1 cellular context compared by ENCODE assay signal in genomic region chr11:61972112-61972795, GRCh38.
TF ChIP-seq lines count a peak whose summit lies in the region.

No MANE protein-coding gene starts in this region.

TF ChIP-seq in HepG2, 621 proteins besides CTCF, POLR2A, EP300 and RAD21 (continued from another document and continues in another):
- no peak for TF ChIP-seq EHMT2 (IDR thresholded peaks at IDR 0.05; ENCODE audit: borderline replicate concordance, low read depth, low read length)
- TF ChIP-seq KAT8 (CRISPR knock-in tag; IDR thresholded peaks at IDR 0.05): no peak; the same call in none of the 2 replicates
- TF ChIP-seq FOSL2 (CRISPR knock-in tag; IDR thresholded peaks at IDR 0.05): peak; percentile 5; the same call in 1 of the 2 replicates
- TF ChIP-seq POLR2G (IDR thresholded peaks at IDR 0.05; ENCODE audit: low read depth, low read length): peak; percentile 55
- TF ChIP-seq ZNF790 (CRISPR knock-in tag; IDR thresholded peaks at IDR 0.05; ENCODE audit: borderline replicate concordance): no peak; the same call in 1 of the 2 replicates
- no peak for TF ChIP-seq POLR2AphosphoS2 (IDR thresholded peaks at IDR 0.05; ENCODE audit: low read depth, low read length)
- TF ChIP-seq FOXP4 (CRISPR knock-in tag; IDR thresholded peaks at IDR 0.05): peak; percentile 62; the same call in 1 of the 2 replicates
- no peak for TF ChIP-seq GZF1 (CRISPR knock-in tag; IDR thresholded peaks at IDR 0.05)
- TF ChIP-seq RBM22 (optimal IDR thresholded peaks at IDR 0.05; ENCODE audit: low read length): peak; percentile 86
- TF ChIP-seq NCOA5 (CRISPR knock-in tag; IDR thresholded peaks at IDR 0.05): no peak
- peak; percentile 8; the same call in 1 of the 2 replicates for TF ChIP-seq ATF7-NPFF (CRISPR knock-in tag; IDR thresholded peaks at IDR 0.05; ENCODE audit: low read depth)
- TF ChIP-seq CCDC6 (CRISPR knock-in tag; IDR thresholded peaks at IDR 0.05): peak; percentile 18; the same call in 1 of the 2 replicates
- peak; percentile 45; the same call in 1 of the 2 replicates for TF ChIP-seq HOXA5 (CRISPR knock-in tag; IDR thresholded peaks at IDR 0.05)
- no peak; the same call in 1 of the 2 replicates for TF ChIP-seq ZNF451 (CRISPR knock-in tag; IDR thresholded peaks at IDR 0.05)
- 0 out of 2 replicates have a peak, but pooled peaks have one; percentile 25 for TF ChIP-seq DNMT3B (CRISPR knock-in tag; conservative IDR thresholded peaks at IDR 0.05)
- peak; percentile 36; the same call in 1 of the 2 replicates for TF ChIP-seq DRAP1 (CRISPR knock-in tag; IDR thresholded peaks at IDR 0.05)
- no peak; the same call in 1 of the 2 replicates for TF ChIP-seq ZNF703 (CRISPR knock-in tag; IDR thresholded peaks at IDR 0.05; ENCODE audit: borderline replicate concordance)
- TF ChIP-seq GABPA (IDR thresholded peaks at IDR 0.05; ENCODE audit: low read depth, low read length): no peak
- no peak for TF ChIP-seq GABPA (CRISPR knock-in tag; IDR thresholded peaks at IDR 0.05; ENCODE audit: low read depth)
- TF ChIP-seq ZNF646 (CRISPR knock-in tag; IDR thresholded peaks at IDR 0.05): no peak
- TF ChIP-seq ZNF280B (CRISPR knock-in tag; IDR thresholded peaks at IDR 0.05; ENCODE audit: borderline replicate concordance): no peak
- no peak; the same call in none of the 2 replicates for TF ChIP-seq SOX13 (IDR thresholded peaks at IDR 0.05)
- TF ChIP-seq SOX13 (CRISPR knock-in tag; conservative IDR thresholded peaks at IDR 0.05 in 1 of 2, IDR thresholded peaks at IDR 0.05 in 1 of 2): peak in 1 of 2 experiments; percentile 91; a peak in 2 of 4 replicates
- no peak; the same call in 1 of the 2 replicates for TF ChIP-seq FOXK1 (CRISPR knock-in tag; IDR thresholded peaks at IDR 0.05; ENCODE audit: borderline replicate concordance, low read depth)
- TF ChIP-seq ZNF24 (IDR thresholded peaks at IDR 0.05): no peak
- 0 out of 2 replicates have a peak, but pooled peaks have one; percentile 69 for TF ChIP-seq ATF5 (CRISPR knock-in tag; IDR thresholded peaks at IDR 0.05; ENCODE audit: low read depth)
- peak; percentile 21; the same call in 1 of the 2 replicates for TF ChIP-seq RXRA (CRISPR knock-in tag; IDR thresholded peaks at IDR 0.05)
- 0 out of 4 replicates have a peak, but pooled peaks of 1 of the 2 experiments have one; percentile 49 for TF ChIP-seq KLF16 (CRISPR knock-in tag; IDR thresholded peaks at IDR 0.05)
- no peak for TF ChIP-seq NR1H2 (CRISPR knock-in tag; IDR thresholded peaks at IDR 0.05; ENCODE audit: borderline replicate concordance, low read depth)
- no peak for TF ChIP-seq FOXO1 (CRISPR knock-in tag; IDR thresholded peaks at IDR 0.05)
- TF ChIP-seq ATRX (CRISPR knock-in tag; IDR thresholded peaks at IDR 0.05; ENCODE audit: borderline replicate concordance): no peak
- TF ChIP-seq MEF2D (CRISPR knock-in tag; IDR thresholded peaks at IDR 0.05): 0 out of 2 replicates have a peak, but pooled peaks have one; percentile 46
- no peak for TF ChIP-seq GTF2F1 (IDR thresholded peaks at IDR 0.05; ENCODE audit: low read length)
- no peak for TF ChIP-seq ZNF567 (CRISPR knock-in tag; IDR thresholded peaks at IDR 0.05; ENCODE audit: borderline replicate concordance)
- TF ChIP-seq HMG20B (CRISPR knock-in tag; conservative IDR thresholded peaks at IDR 0.05): 0 out of 2 replicates have a peak, but pooled peaks have one; percentile 6
- no peak for TF ChIP-seq AFF4 (CRISPR knock-in tag; IDR thresholded peaks at IDR 0.05)
- TF ChIP-seq ZNF292 (CRISPR knock-in tag; IDR thresholded peaks at IDR 0.05; ENCODE audit: borderline replicate concordance, low read depth): no peak
- TF ChIP-seq MBD4 (IDR thresholded peaks at IDR 0.05; ENCODE audit: borderline replicate concordance, low read length): no peak
- TF ChIP-seq FOSL1 (CRISPR knock-in tag; IDR thresholded peaks at IDR 0.05; ENCODE audit: borderline replicate concordance): no peak
- no peak for TF ChIP-seq JARID2 (CRISPR knock-in tag; IDR thresholded peaks at IDR 0.05; ENCODE audit: insufficient replicate concordance)
- TF ChIP-seq ZGPAT (CRISPR knock-in tag; IDR thresholded peaks at IDR 0.05): peak; percentile 92
- peak; percentile 76; the same call in 1 of the 2 replicates for TF ChIP-seq ZBTB42 (CRISPR knock-in tag; IDR thresholded peaks at IDR 0.05)
- TF ChIP-seq ZNF546 (CRISPR knock-in tag; conservative IDR thresholded peaks at IDR 0.05): peak; percentile 81; the same call in 1 of the 2 replicates
